8 cellular contexts compared by ENCODE assay signal in the genomic region with DNA sequence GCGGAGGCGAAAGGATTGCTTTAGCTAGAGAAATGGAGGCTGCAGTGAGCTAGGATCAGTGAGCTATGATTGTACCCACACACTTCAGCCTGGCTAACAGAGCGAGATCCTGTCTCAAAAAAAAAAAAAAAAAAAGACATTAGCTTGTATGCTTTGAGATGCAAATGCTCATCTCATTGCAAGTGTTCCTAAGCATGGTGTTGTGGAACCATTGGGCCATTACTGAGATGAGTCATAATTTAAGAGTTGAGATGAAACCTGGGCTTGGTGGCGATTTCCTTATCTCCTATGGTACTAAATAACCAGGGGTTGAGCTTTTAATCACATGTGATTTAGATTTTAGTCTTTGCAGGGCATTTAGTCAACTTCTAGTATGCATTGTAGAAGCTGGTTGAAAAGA. TPM values are rescaled to one million over a fixed set of nuclear protein-coding genes. Genes with fewer than 3 reads are reported as not detected.
DNase-seq lines count a peak whose midpoint lies in the region; ATAC-seq lines count a peak whose summit lies in the region.

No MANE protein-coding gene starts in this region.

- intact Hi-C loops in activated T-helper 1 cell treated with anti-CD3 and anti-CD28 coated beads, Interleukin-12 subunit alpha, Interleukin-12 subunit beta, Interleukin-2, Interleukin-4 antibody, amounts not matched to agents 30 ng/mL and 10 ng/mL and 1 ng/mL, durations not matched to agents 14 hours and 24 hours and 36 hours (cut with micrococcal nuclease), result no loop called here
- intact Hi-C loops in cardiac septum (cut with DNase I), result no loop called here

- H3K36me3 Mint-ChIP-seq in activated T-cell treated with anti-CD3 and anti-CD28 coated beads, Interleukin-2, amount 50 U/mL, for 4 hours (ENCODE audit: insufficient read depth), result peaks cover 20% of the 10 kb centered on the region
- peaks cover 16% of the 10 kb centered on the region for H3K36me3 Mint-ChIP-seq in activated T-helper 1 cell treated with anti-CD3 and anti-CD28 coated beads, Interleukin-12 subunit alpha, Interleukin-12 subunit beta, Interleukin-2, Interleukin-4 antibody, amounts not matched to agents 30 ng/mL and 10 ng/mL and 1 ng/mL, durations not matched to agents 14 hours and 24 hours and 36 hours (ENCODE audit: low read depth)
- peaks cover 36% of the 10 kb centered on the region for H3K36me3 Mint-ChIP-seq in stimulated activated effector memory CD8-positive, alpha-beta T cell treated with anti-CD3 and anti-CD28 coated beads, Interleukin-12 subunit alpha, Interleukin-12 subunit beta, amount 100 ng/mL, for 72 hours

- H3K27me3 Mint-ChIP-seq in activated T-cell treated with anti-CD3 and anti-CD28 coated beads, Interleukin-2, amount 50 U/mL, for 4 hours (ENCODE audit: low read depth), result no peaks in the 10 kb centered on the region
- no peaks in the 10 kb centered on the region for H3K27me3 Mint-ChIP-seq in activated T-helper 1 cell treated with anti-CD3 and anti-CD28 coated beads, Interleukin-12 subunit alpha, Interleukin-12 subunit beta, Interleukin-2, Interleukin-4 antibody, amounts not matched to agents 30 ng/mL and 10 ng/mL and 1 ng/mL, durations not matched to agents 14 hours and 24 hours and 36 hours (ENCODE audit: insufficient read depth)

- no peaks in the 10 kb centered on the region for H3K9me3 Mint-ChIP-seq in activated T-cell treated with anti-CD3 and anti-CD28 coated beads, Interleukin-2, amount 50 U/mL, for 4 hours
- H3K9me3 Mint-ChIP-seq in activated T-helper 1 cell treated with anti-CD3 and anti-CD28 coated beads, Interleukin-12 subunit alpha, Interleukin-12 subunit beta, Interleukin-2, Interleukin-4 antibody, amounts not matched to agents 30 ng/mL and 10 ng/mL and 1 ng/mL, durations not matched to agents 14 hours and 24 hours and 36 hours, result no peaks in the 10 kb centered on the region
- no peaks in the 10 kb centered on the region for H3K9me3 Mint-ChIP-seq in stimulated activated effector memory CD8-positive, alpha-beta T cell treated with anti-CD3 and anti-CD28 coated beads, Interleukin-12 subunit alpha, Interleukin-12 subunit beta, amount 100 ng/mL, for 72 hours

- H3K4me1 Mint-ChIP-seq in activated T-cell treated with anti-CD3 and anti-CD28 coated beads, Interleukin-2, amount 50 U/mL, for 4 hours (ENCODE audit: low read depth), result peaks cover 50% of the 10 kb centered on the region
- H3K4me1 Mint-ChIP-seq in activated T-helper 1 cell treated with anti-CD3 and anti-CD28 coated beads, Interleukin-12 subunit alpha, Interleukin-12 subunit beta, Interleukin-2, Interleukin-4 antibody, amounts not matched to agents 30 ng/mL and 10 ng/mL and 1 ng/mL, durations not matched to agents 14 hours and 24 hours and 36 hours (ENCODE audit: low read depth), result peaks cover 52% of the 10 kb centered on the region
- peaks cover 57% of the 10 kb centered on the region for H3K4me1 Mint-ChIP-seq in stimulated activated effector memory CD8-positive, alpha-beta T cell treated with anti-CD3 and anti-CD28 coated beads, Interleukin-12 subunit alpha, Interleukin-12 subunit beta, amount 100 ng/mL, for 72 hours

- DNase-seq in activated T-cell treated with anti-CD3 and anti-CD28 coated beads, Interleukin-2, amount 50 U/mL, for 4 hours, result no peak
- no peak for DNase-seq in activated T-cell treated with anti-CD3 and anti-CD28 coated beads for 4 hours
- no peak for DNase-seq in activated T-helper 1 cell treated with anti-CD3 and anti-CD28 coated beads, Interleukin-12 subunit alpha, Interleukin-12 subunit beta, Interleukin-2, Interleukin-4 antibody, amounts not matched to agents 30 ng/mL and 10 ng/mL and 1 ng/mL, durations not matched to agents 14 hours and 24 hours and 36 hours (ENCODE audit: low spot score)
- DNase-seq in stimulated activated effector memory CD8-positive, alpha-beta T cell treated with anti-CD3 and anti-CD28 coated beads, Interleukin-12 subunit alpha, Interleukin-12 subunit beta, amount 100 ng/mL, for 72 hours (ENCODE audit: low spot score in 2 of 2), result no peak
- DNase-seq in NCI-H2196 (lab: John Stamatoyannopoulos, UW; ENCODE audit: unreplicated experiment), result no peak
- DNase-seq in NCI-H510A (lab: John Stamatoyannopoulos, UW), result no peak
- no peak for DNase-seq in cardiac septum (ENCODE audit: low spot score)

- H3K4me3 Mint-ChIP-seq in activated T-cell treated with anti-CD3 and anti-CD28 coated beads, Interleukin-2, amount 50 U/mL, for 4 hours, result peak overlapping the region; percentile 92
- peak overlapping the region; percentile 95 for H3K4me3 Mint-ChIP-seq in activated T-helper 1 cell treated with anti-CD3 and anti-CD28 coated beads, Interleukin-12 subunit alpha, Interleukin-12 subunit beta, Interleukin-2, Interleukin-4 antibody, amounts not matched to agents 30 ng/mL and 10 ng/mL and 1 ng/mL, durations not matched to agents 14 hours and 24 hours and 36 hours
- H3K4me3 Mint-ChIP-seq in stimulated activated effector memory CD8-positive, alpha-beta T cell treated with anti-CD3 and anti-CD28 coated beads, Interleukin-12 subunit alpha, Interleukin-12 subunit beta, amount 100 ng/mL, for 72 hours, result peak overlapping the region; percentile 97

- ATAC-seq in activated T-cell treated with anti-CD3 and anti-CD28 coated beads, Interleukin-2, amount 50 U/mL, for 4 hours, result no peak
- peak; percentile 17 for ATAC-seq in HG03025 (IDR thresholded peaks at IDR 0.05; ENCODE audit: low FRiP score, unreplicated experiment)
- ATAC-seq in stimulated activated effector memory CD8-positive, alpha-beta T cell treated with anti-CD3 and anti-CD28 coated beads, Interleukin-12 subunit alpha, Interleukin-12 subunit beta, amount 100 ng/mL, for 72 hours, result no peak

- H3K27ac Mint-ChIP-seq in activated T-helper 1 cell treated with anti-CD3 and anti-CD28 coated beads, Interleukin-12 subunit alpha, Interleukin-12 subunit beta, Interleukin-2, Interleukin-4 antibody, amounts not matched to agents 30 ng/mL and 10 ng/mL and 1 ng/mL, durations not matched to agents 14 hours and 24 hours and 36 hours, result no peak overlapping the region
- H3K27ac Mint-ChIP-seq in stimulated activated effector memory CD8-positive, alpha-beta T cell treated with anti-CD3 and anti-CD28 coated beads, Interleukin-12 subunit alpha, Interleukin-12 subunit beta, amount 100 ng/mL, for 72 hours, result no peak overlapping the region

RNA-seq across cellular contexts. Expression of a gene that starts 2.2 kb away (rescaled TPM):
- total RNA-seq in activated T-cell treated with anti-CD3 and anti-CD28 coated beads, Interleukin-2, amount 50 U/mL, for 4 hours, result 10 to 100 TPM; 24.8 to 28.1 (median 26.6) TPM
- 31.6 and 35.8 TPM in 2 replicates for total RNA-seq in activated T-helper 1 cell treated with anti-CD3 and anti-CD28 coated beads, Interleukin-12 subunit alpha, Interleukin-12 subunit beta, Interleukin-2, Interleukin-4 antibody, amounts not matched to agents 30 ng/mL and 10 ng/mL and 1 ng/mL, durations not matched to agents 14 hours and 24 hours and 36 hours
- 44.3 TPM for total RNA-seq in cardiac septum

RNA-seq across cellular contexts. Expression of a gene that starts 4.0 kb away (rescaled TPM):
- total RNA-seq in activated T-cell treated with anti-CD3 and anti-CD28 coated beads, Interleukin-2, amount 50 U/mL, for 4 hours, result 1 to 10 TPM; 2.0 to 2.9 (median 2.5) TPM
- 2.9 and 4.5 TPM in 2 replicates for total RNA-seq in activated T-helper 1 cell treated with anti-CD3 and anti-CD28 coated beads, Interleukin-12 subunit alpha, Interleukin-12 subunit beta, Interleukin-2, Interleukin-4 antibody, amounts not matched to agents 30 ng/mL and 10 ng/mL and 1 ng/mL, durations not matched to agents 14 hours and 24 hours and 36 hours
- 6.5 TPM for total RNA-seq in cardiac septum

RNA-seq across cellular contexts. Expression of a gene that starts 31.3 kb away (rescaled TPM):
- 1 to 10 TPM; 1.4 to 2.1 (median 2.0) TPM for total RNA-seq in activated T-cell treated with anti-CD3 and anti-CD28 coated beads, Interleukin-2, amount 50 U/mL, for 4 hours
- total RNA-seq in activated T-helper 1 cell treated with anti-CD3 and anti-CD28 coated beads, Interleukin-12 subunit alpha, Interleukin-12 subunit beta, Interleukin-2, Interleukin-4 antibody, amounts not matched to agents 30 ng/mL and 10 ng/mL and 1 ng/mL, durations not matched to agents 14 hours and 24 hours and 36 hours, result 1.1 and 2.5 TPM in 2 replicates
- total RNA-seq in cardiac septum, result 1.6 TPM

RNA-seq across cellular contexts. Expression of a gene that starts 31.5 kb away (rescaled TPM):
- total RNA-seq in activated T-cell treated with anti-CD3 and anti-CD28 coated beads, Interleukin-2, amount 50 U/mL, for 4 hours, result 10 to 100 TPM; 43.9 to 45.4 (median 45.1) TPM
- 45.1 and 50.5 TPM in 2 replicates for total RNA-seq in activated T-helper 1 cell treated with anti-CD3 and anti-CD28 coated beads, Interleukin-12 subunit alpha, Interleukin-12 subunit beta, Interleukin-2, Interleukin-4 antibody, amounts not matched to agents 30 ng/mL and 10 ng/mL and 1 ng/mL, durations not matched to agents 14 hours and 24 hours and 36 hours
- total RNA-seq in cardiac septum, result 46.7 TPM
